ENCODE assay signal across 34 cellular contexts in the genomic region with DNA sequence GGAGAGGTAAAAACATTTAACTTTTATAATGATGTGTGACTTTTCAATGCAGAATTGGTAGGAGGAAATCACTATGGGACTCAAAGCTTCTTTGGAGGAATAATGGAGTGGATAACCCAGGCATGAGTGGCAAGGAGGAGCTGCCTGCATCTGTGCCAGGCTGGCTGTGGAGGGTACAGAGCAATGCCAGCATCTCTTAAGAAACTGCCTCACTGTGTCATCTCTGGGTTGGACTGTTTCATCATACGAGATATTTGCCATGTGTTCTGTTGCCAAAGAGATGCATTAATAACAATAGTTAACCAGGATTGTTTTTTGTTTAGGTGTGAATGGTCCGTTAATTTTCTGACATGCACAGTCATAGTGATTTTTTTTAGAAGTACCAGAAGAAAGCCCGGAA.
"Had no signal": no experiment of that assay in that cellular context is flagged by ENCODE, and none has a peak within 500 bp of the region (broad histone marks: within the 10 kb centered on the region; RNA-seq: fewer than 3 reads in every experiment).

No MANE protein-coding gene starts in this region.

- H3K4me3 Mint-ChIP-seq: activated CD4-positive, alpha-beta memory T cell treated with anti-CD3 and anti-CD28 coated beads, Interleukin-2, amount 10 ng/mL, durations not matched to agents 7 days and 5 days; activated CD8-positive, alpha-beta memory T cell treated with anti-CD3 and anti-CD28 coated beads, Interleukin-2, amount 10 ng/mL, durations not matched to agents 7 days and 5 days; activated naive CD4-positive, alpha-beta T cell treated with anti-CD3 and anti-CD28 coated beads, Interleukin-2, amount 10 ng/mL, durations not matched to agents 7 days and 5 days; activated naive CD8-positive, alpha-beta T cell; activated naive CD8-positive, alpha-beta T cell treated with anti-CD3 and anti-CD28 coated beads, Interleukin-2, amount 50 U/mL, for 24 hours; T-helper 1 cell treated with Interleukin-12 subunit alpha and Interleukin-12 subunit beta and Interleukin-4 antibody, amounts not matched to agents 30 μg/mL and 1 μg/mL, for 36 hours had no signal

- H3K4me3 ChIP-seq: Peyer's patch, SJSA1 had no signal

- H3K27me3 Mint-ChIP-seq: activated CD4-positive, alpha-beta memory T cell treated with anti-CD3 and anti-CD28 coated beads, Interleukin-2, amount 10 ng/mL, durations not matched to agents 7 days and 5 days; activated CD8-positive, alpha-beta memory T cell treated with anti-CD3 and anti-CD28 coated beads, Interleukin-2, amount 10 ng/mL, durations not matched to agents 7 days and 5 days; activated naive CD4-positive, alpha-beta T cell treated with anti-CD3 and anti-CD28 coated beads, Interleukin-2, amount 10 ng/mL, durations not matched to agents 7 days and 5 days; activated naive CD8-positive, alpha-beta T cell had no signal

- H3K27ac ChIP-seq: brain microvascular endothelial cell, Peyer's patch, SJSA1, WERI-Rb-1 had no signal

- H3K9ac ChIP-seq: SK-N-SH had no signal

- H3K9me3 Mint-ChIP-seq: activated CD4-positive, alpha-beta memory T cell treated with anti-CD3 and anti-CD28 coated beads, Interleukin-2, amount 10 ng/mL, durations not matched to agents 7 days and 5 days; activated naive CD4-positive, alpha-beta T cell treated with anti-CD3 and anti-CD28 coated beads, Interleukin-2, amount 10 ng/mL, durations not matched to agents 7 days and 5 days; activated naive CD8-positive, alpha-beta T cell treated with anti-CD3 and anti-CD28 coated beads, Interleukin-2, amount 50 U/mL, for 24 hours; T-helper 1 cell treated with Interleukin-12 subunit alpha and Interleukin-12 subunit beta and Interleukin-4 antibody, amounts not matched to agents 30 μg/mL and 1 μg/mL, for 36 hours had no signal

- ATAC-seq: activated CD8-positive, alpha-beta memory T cell treated with anti-CD3 and anti-CD28 coated beads, Interleukin-2, amount 10 ng/mL, durations not matched to agents 7 days and 5 days; activated naive CD8-positive, alpha-beta T cell treated with anti-CD3 and anti-CD28 coated beads, Interleukin-2, amount 50 U/mL, for 24 hours; PC-3 had no signal

- H3K36me3 Mint-ChIP-seq: activated CD8-positive, alpha-beta memory T cell treated with anti-CD3 and anti-CD28 coated beads, Interleukin-2, amount 10 ng/mL, durations not matched to agents 7 days and 5 days; activated naive CD4-positive, alpha-beta T cell treated with anti-CD3 and anti-CD28 coated beads, Interleukin-2, amount 10 ng/mL, durations not matched to agents 7 days and 5 days; activated naive CD8-positive, alpha-beta T cell had no signal

- DNase-seq: activated CD4-positive, alpha-beta memory T cell treated with anti-CD3 and anti-CD28 coated beads, Interleukin-2, amount 10 ng/mL, durations not matched to agents 7 days and 5 days; activated CD4-positive, alpha-beta T cell treated with anti-CD3 and anti-CD28 coated beads for 1 hour; activated CD4-positive, alpha-beta T cell treated with anti-CD3 and anti-CD28 coated beads for 48 hours; activated CD4-positive, CD25-positive, alpha-beta regulatory T cell; activated CD8-positive, alpha-beta memory T cell treated with anti-CD3 and anti-CD28 coated beads for 24 hours; activated CD8-positive, alpha-beta memory T cell treated with anti-CD3 and anti-CD28 coated beads, Interleukin-2, amount 10 ng/mL, durations not matched to agents 7 days and 5 days; activated CD8-positive, alpha-beta memory T cell treated with anti-CD3 and anti-CD28 coated beads, Interleukin-2, amount 50 U/mL, for 48 hours; activated effector memory CD4-positive, alpha-beta T cell treated with Interleukin-2 at 50 U/mL for 16 hours; activated naive CD4-positive, alpha-beta T cell treated with anti-CD3 and anti-CD28 coated beads, Interleukin-2, amount 10 ng/mL, durations not matched to agents 7 days and 5 days; activated naive CD8-positive, alpha-beta T cell treated with anti-CD3 and anti-CD28 coated beads, Interleukin-2, amount 50 U/mL, for 24 hours; activated T-cell treated with anti-CD3 and anti-CD28 coated beads, Interleukin-2, amount 50 U/mL, for 48 hours; anterior cingulate cortex; brain microvascular endothelial cell; central memory CD4-positive, alpha-beta T cell; NCI-H1048; NCI-H1105 treated with DMSO at 0.1 percent for 48 hours; NCI-H1436; NCI-H1694; NCI-H1930; NCI-H2081 treated with DMSO at 0.1 percent for 48 hours; NCI-H345; NCI-H510A; NCI-H526; NCI-H748 treated with DMSO at 0.1 percent for 48 hours; NK-92 treated with Interleukin-12 subunit alpha and Interleukin-12 subunit beta, amount 100 ng/mL, for 24 hours; PC-3; Peyer's patch; RPMI8226; SHP77 treated with DMSO at 0.1 percent for 48 hours; SK-N-SH; WERI-Rb-1 had no signal

- H3K9me3 ChIP-seq: Peyer's patch, SJSA1, SK-N-SH had no signal

- H3K4me1 Mint-ChIP-seq: activated CD4-positive, alpha-beta memory T cell treated with anti-CD3 and anti-CD28 coated beads, Interleukin-2, amount 10 ng/mL, durations not matched to agents 7 days and 5 days; activated CD8-positive, alpha-beta memory T cell treated with anti-CD3 and anti-CD28 coated beads, Interleukin-2, amount 10 ng/mL, durations not matched to agents 7 days and 5 days; activated naive CD4-positive, alpha-beta T cell treated with anti-CD3 and anti-CD28 coated beads, Interleukin-2, amount 10 ng/mL, durations not matched to agents 7 days and 5 days; activated naive CD8-positive, alpha-beta T cell treated with anti-CD3 and anti-CD28 coated beads, Interleukin-2, amount 50 U/mL, for 24 hours had no signal

- H3K36me3 ChIP-seq: brain microvascular endothelial cell, Peyer's patch, SJSA1, WERI-Rb-1 had no signal

- H3K27ac Mint-ChIP-seq: activated CD4-positive, alpha-beta memory T cell treated with anti-CD3 and anti-CD28 coated beads, Interleukin-2, amount 10 ng/mL, durations not matched to agents 7 days and 5 days; activated CD8-positive, alpha-beta memory T cell treated with anti-CD3 and anti-CD28 coated beads, Interleukin-2, amount 10 ng/mL, durations not matched to agents 7 days and 5 days; activated naive CD4-positive, alpha-beta T cell treated with anti-CD3 and anti-CD28 coated beads, Interleukin-2, amount 10 ng/mL, durations not matched to agents 7 days and 5 days; activated naive CD8-positive, alpha-beta T cell; activated naive CD8-positive, alpha-beta T cell treated with anti-CD3 and anti-CD28 coated beads, Interleukin-2, amount 50 U/mL, for 24 hours; T-helper 1 cell treated with Interleukin-12 subunit alpha and Interleukin-12 subunit beta and Interleukin-4 antibody, amounts not matched to agents 30 μg/mL and 1 μg/mL, for 36 hours had no signal
